ENCODE assay signal across 10 cellular contexts in the genomic region with DNA sequence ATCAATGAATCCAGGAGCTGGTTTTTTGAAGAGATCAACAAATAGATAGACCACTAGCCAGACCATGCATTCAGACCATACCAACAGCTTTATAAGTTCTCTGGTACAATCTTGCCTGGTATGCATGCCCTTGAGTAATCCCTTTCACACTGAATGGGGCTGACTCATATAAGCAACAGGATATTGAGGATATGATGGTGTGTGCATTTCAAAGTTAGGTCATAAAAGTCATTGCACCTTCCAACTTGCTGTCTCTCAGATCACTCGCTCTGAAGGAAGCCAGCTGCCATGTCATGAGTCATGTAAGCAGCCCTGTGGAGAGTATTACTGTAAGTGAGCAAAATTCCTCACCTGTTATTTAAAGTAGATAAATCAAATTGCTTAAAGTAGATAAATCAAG.
DNase-seq lines count a peak whose midpoint lies in the region; ATAC-seq and TF ChIP-seq lines count a peak whose summit lies in the region.
"Had no signal": no experiment of that assay in that cellular context is flagged by ENCODE, and none has a peak within 500 bp of the region (broad histone marks: within the 10 kb centered on the region; RNA-seq: fewer than 3 reads in every experiment).

No MANE protein-coding gene starts in this region.

- peaks cover 0 to 3% of the 10 kb centered on the region in 2 donors for H3K9me3 Mint-ChIP-seq in effector memory CD8-positive, alpha-beta T cell

- H3K27ac Mint-ChIP-seq in effector memory CD8-positive, alpha-beta T cell = no peak overlapping the region

- no peak overlapping the region for H3K4me3 ChIP-seq in AG04449 (ENCODE audit: low read depth, low read length)

- DNase-seq in AG04449 (ENCODE audit: low read depth, low spot score) (peak; percentile 92), SW 1271 (lab: John Stamatoyannopoulos, UW) (peak; percentile 96 to 99), hepatic stellate cell (ENCODE audit: low spot score) (peak; percentile 58), HuH-7 (ENCODE audit: low spot score) (no peak), epidermal melanocyte (ENCODE audit: insufficient read length, low spot score) (no peak)
- DNase-seq in effector memory CD8-positive, alpha-beta T cell = no peak
- DNase-seq: cortex of kidney, NCI-H2171 treated with DMSO at 0.1 percent for 48 hours had no signal

- peak; percentile 40 for ATAC-seq in GM18520 (IDR thresholded peaks at IDR 0.05; ENCODE audit: unreplicated experiment)
- no peak for ATAC-seq in effector memory CD8-positive, alpha-beta T cell (replicated peaks)
- no peak for ATAC-seq in HG02610 (IDR thresholded peaks at IDR 0.05; ENCODE audit: unreplicated experiment)

- H3K36me3 Mint-ChIP-seq in effector memory CD8-positive, alpha-beta T cell (ENCODE audit: insufficient read depth) = no peaks in the 10 kb centered on the region

- TF ChIP-seq CTCF in AG04449 (IDR thresholded peaks at IDR 0.05; ENCODE audit: insufficient read depth, low read length, missing control alignments) = no peak

- H3K4me3 Mint-ChIP-seq in effector memory CD8-positive, alpha-beta T cell = no peak overlapping the region

- no peaks in the 10 kb centered on the region for H3K4me1 Mint-ChIP-seq in effector memory CD8-positive, alpha-beta T cell (ENCODE audit: low read depth in 2 of 2)

- CTCF ChIA-PET in AG04449 (lab: Yijun Ruan, JAX) = interaction anchor here (1.7 to 2.2 kb wide), 2 partner anchors 30 to 119 kb away, joined by 7 to 11 read pairs; no protein-coding TSS in a partner anchor

- H3K27me3 Mint-ChIP-seq in effector memory CD8-positive, alpha-beta T cell = peaks cover 77 to 86% of the 10 kb centered on the region in 2 donors

- POLR2A ChIA-PET in AG04449 (lab: Yijun Ruan, JAX) = no interaction called here

Comparison
In these comparisons a context has a peak if more than half of its experiments do, and no peak if none do; other contexts are left out.
1. DNase-seq: peak in AG04449 (single experiment), SW 1271 (2 of 2) and hepatic stellate cell (single experiment); none in effector memory CD8-positive, alpha-beta T cell (0 of 3), HuH-7 (single experiment) and epidermal melanocyte (single experiment).